23 cellular contexts compared by ENCODE assay signal in the genomic region with DNA sequence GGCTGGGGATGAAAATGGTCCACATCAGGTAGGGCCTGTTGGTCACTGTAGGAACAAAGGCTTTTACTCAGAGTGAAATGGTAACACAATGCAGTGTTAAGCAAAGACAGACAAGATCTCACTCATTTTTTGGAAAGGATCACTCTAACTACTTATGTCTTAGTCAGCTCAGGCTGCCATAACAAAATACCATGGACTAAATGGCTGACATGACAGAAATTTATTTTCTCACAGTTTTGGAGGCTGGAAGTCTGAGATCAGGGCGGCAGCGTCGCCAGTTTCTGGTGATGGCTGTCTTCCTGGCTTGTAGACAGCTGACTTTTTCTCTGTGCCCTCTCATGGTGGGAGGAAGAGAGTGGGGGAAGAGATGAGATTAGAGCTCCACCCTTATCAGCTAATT. TPM values are rescaled to one million over a fixed set of nuclear protein-coding genes. Genes with fewer than 3 reads are reported as not detected.
DNase-seq lines count a peak whose midpoint lies in the region; ATAC-seq, FAIRE-seq and TF ChIP-seq lines count a peak whose summit lies in the region.
"Had no signal": no experiment of that assay in that cellular context is flagged by ENCODE, and none has a peak within 500 bp of the region (broad histone marks: within the 10 kb centered on the region; RNA-seq: fewer than 3 reads in every experiment).

No MANE protein-coding gene starts in this region.

- no peak overlapping the region for H3K4me2 ChIP-seq in A549
- H3K4me2 ChIP-seq: BLaER1 treated with 17β-estradiol and CSF1 and Interleukin-3, amounts not matched to agents 10 nM and 100 nM had no signal

- no peak for FAIRE-seq in A549 (lab: Jason Lieb, UNC)
- peak; percentile 17 for FAIRE-seq in GM12892 (lab: Jason Lieb, UNC)
- peak; percentile 55 for FAIRE-seq in bronchial epithelial cell (lab: Jason Lieb, UNC)
- FAIRE-seq: A204.1, D721Med, G401.6, GM12891, GM18507 had no signal

- in situ Hi-C loops in KBM-7 (cut with MboI; ENCODE audit: low pct_unique_long_range_greater_than_20kb, low sequenced_read_pairs) = no loop called here

- no peaks in the 10 kb centered on the region for H3K27me3 ChIP-seq in bronchial epithelial cell (ENCODE audit: control insufficient read depth, insufficient read depth, low read length)
- H3K27me3 ChIP-seq: BLaER1 treated with 17β-estradiol and CSF1 and Interleukin-3, amounts not matched to agents 10 nM and 100 nM had no signal

- no peak overlapping the region for H3K4me3 ChIP-seq in A549
- no peak overlapping the region for H3K4me3 ChIP-seq in bronchial epithelial cell (ENCODE audit: low read depth, low read length)
- H3K4me3 ChIP-seq: BLaER1 treated with 17β-estradiol and CSF1 and Interleukin-3, amounts not matched to agents 10 nM and 100 nM had no signal

- H3K4me1 ChIP-seq in A549 = no peaks in the 10 kb centered on the region
- H3K4me1 ChIP-seq: BLaER1 treated with 17β-estradiol and CSF1 and Interleukin-3, amounts not matched to agents 10 nM and 100 nM; Caco-2 had no signal

- H3K9me3 ChIP-seq in A549 = no peaks in the 10 kb centered on the region
- H3K9me3 ChIP-seq: BLaER1 treated with 17β-estradiol and CSF1 and Interleukin-3, amounts not matched to agents 10 nM and 100 nM; Caco-2 had no signal

- POLR2A ChIA-PET in A549 (lab: Yijun Ruan, JAX) = no interaction called here

- no peak for TF ChIP-seq POLR2A in A549 (IDR thresholded peaks at IDR 0.05; ENCODE audit: low read length)
- no peak for TF ChIP-seq POLR2A in GM12892 (IDR thresholded peaks at IDR 0.05; ENCODE audit: low read depth, low read length)

- WGBS in A549 (ENCODE audit: missing lambda C conversion rate) = 94% methylated on average over 3 of the region's 3 CpGs

- no peak for TF ChIP-seq RAD21 in A549 (conservative IDR thresholded peaks at IDR 0.05 in 1 of 2, IDR thresholded peaks at IDR 0.05 in 1 of 2)

- DNase-seq in A549 (ENCODE audit: low read depth in 1 of 2, low spot score in 1 of 2) (no peak), GM12892 (ENCODE audit: insufficient read length) (no peak), SK-N-DZ (ENCODE audit: low spot score) (peak; percentile 31), bronchial epithelial cell (ENCODE audit: low read depth) (no peak), midbrain (lab: John Stamatoyannopoulos, UW) (no peak), T-helper 1 cell (no peak), KBM-7 (no peak)
- DNase-seq: 8988T; AML-193; Caco-2; Calu3; CD4-positive, alpha-beta T cell; CD8-positive, alpha-beta T cell; DMS79 treated with DMSO at 0.1 percent for 48 hours; GF-D8 had no signal

- ATAC-seq in A549 (no peak), GM21825 (IDR thresholded peaks at IDR 0.05; ENCODE audit: unreplicated experiment) (no peak)
- ATAC-seq: CD8-positive, alpha-beta T cell had no signal

- no peak overlapping the region for H3K27ac ChIP-seq in A549
- H3K27ac ChIP-seq: BLaER1 treated with 17β-estradiol and CSF1 and Interleukin-3, amounts not matched to agents 10 nM and 100 nM; C4-2B had no signal

- TF ChIP-seq CTCF in A549 (IDR thresholded peaks at IDR 0.05) (no peak), bronchial epithelial cell (IDR thresholded peaks at IDR 0.05; ENCODE audit: insufficient read depth, low read length, severe bottlenecking) (no peak)

- CTCF ChIA-PET in A549 (lab: Yijun Ruan, JAX) = interaction anchor here (0.9 kb wide), 1 partner anchor 239 kb away, joined by 3 read pairs; no protein-coding TSS in a partner anchor

- no peak for TF ChIP-seq EP300 in A549 (IDR thresholded peaks at IDR 0.05)

- no peaks in the 10 kb centered on the region for H3K36me3 ChIP-seq in bronchial epithelial cell (ENCODE audit: control insufficient read depth, insufficient read depth, low read length)
- H3K36me3 ChIP-seq: BLaER1 treated with 17β-estradiol and CSF1 and Interleukin-3, amounts not matched to agents 10 nM and 100 nM had no signal

TF ChIP-seq in A549, 52 proteins besides CTCF, POLR2A, EP300 and RAD21:
- TF ChIP-seq, protein P1, sequence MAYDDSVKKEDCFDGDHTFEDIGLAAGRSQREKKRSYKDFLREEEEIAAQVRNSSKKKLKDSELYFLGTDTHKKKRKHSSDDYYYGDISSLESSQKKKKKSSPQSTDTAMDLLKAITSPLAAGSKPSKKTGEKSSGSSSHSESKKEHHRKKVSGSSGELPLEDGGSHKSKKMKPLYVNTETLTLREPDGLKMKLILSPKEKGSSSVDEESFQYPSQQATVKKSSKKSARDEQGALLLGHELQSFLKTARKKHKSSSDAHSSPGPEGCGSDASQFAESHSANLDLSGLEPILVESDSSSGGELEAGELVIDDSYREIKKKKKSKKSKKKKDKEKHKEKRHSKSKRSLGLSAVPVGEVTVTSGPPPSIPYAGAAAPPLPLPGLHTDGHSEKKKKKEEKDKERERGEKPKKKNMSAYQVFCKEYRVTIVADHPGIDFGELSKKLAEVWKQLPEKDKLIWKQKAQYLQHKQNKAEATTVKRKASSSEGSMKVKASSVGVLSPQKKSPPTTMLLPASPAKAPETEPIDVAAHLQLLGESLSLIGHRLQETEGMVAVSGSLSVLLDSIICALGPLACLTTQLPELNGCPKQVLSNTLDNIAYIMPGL (CRISPR knock-in tag; IDR thresholded peaks at IDR 0.05; ENCODE audit: borderline replicate concordance) = no peak
- no peak for TF ChIP-seq CHD4 (IDR thresholded peaks at IDR 0.05; ENCODE audit: borderline replicate concordance)
- TF ChIP-seq NFE2L2 (conservative IDR thresholded peaks at IDR 0.05; ENCODE audit: low read length) = no peak
- peak; percentile 79 for TF ChIP-seq MAFK (IDR thresholded peaks at IDR 0.05; ENCODE audit: partially characterized antibody)
TF ChIP-seq in A549: peak in this region for 1.

RNA-seq across cellular contexts. Expression of a gene that starts 10.2 kb away (rescaled TPM):
- polyA plus RNA-seq in A549 (2011; rRNA removed) (7.9 and 8.2 TPM in 2 replicates), A549 (2017; fragmentation: RNase III; extraction: RNeasy Plus Mini Kit Qiagen cat#74134 plus additional on column Dnase treatment) (3.8 to 4.5 TPM (median 4.1 TPM) in 3 replicates)
- 2.7 and 3.0 TPM in 2 replicates for polyA plus RNA-seq in A549 (2012; cell fraction: cytosol; rRNA removed)
- 1.9 and 2.4 TPM in 2 replicates for polyA plus RNA-seq in A549 (2012; cell fraction: nucleus; rRNA removed)
- 13.5 and 14.4 TPM in 2 replicates for polyA minus RNA-seq in A549 (2011; rRNA and poly(A)+ RNA removed)
- 2.4 TPM for polyA plus RNA-seq in GM12892 (2012; ENCODE audit: missing spikeins)
- 15.6 and 17.0 TPM in 2 replicates for polyA plus RNA-seq in SK-N-DZ (2014; cell fraction: cytosol; rRNA removed)
- polyA plus RNA-seq in SK-N-DZ (2014; cell fraction: nucleus; rRNA removed) = 19.7 and 26.3 TPM in 2 replicates
- total RNA-seq in bronchial epithelial cell = 6.3 and 12.3 TPM in 2 replicates
